In the genomic region with DNA sequence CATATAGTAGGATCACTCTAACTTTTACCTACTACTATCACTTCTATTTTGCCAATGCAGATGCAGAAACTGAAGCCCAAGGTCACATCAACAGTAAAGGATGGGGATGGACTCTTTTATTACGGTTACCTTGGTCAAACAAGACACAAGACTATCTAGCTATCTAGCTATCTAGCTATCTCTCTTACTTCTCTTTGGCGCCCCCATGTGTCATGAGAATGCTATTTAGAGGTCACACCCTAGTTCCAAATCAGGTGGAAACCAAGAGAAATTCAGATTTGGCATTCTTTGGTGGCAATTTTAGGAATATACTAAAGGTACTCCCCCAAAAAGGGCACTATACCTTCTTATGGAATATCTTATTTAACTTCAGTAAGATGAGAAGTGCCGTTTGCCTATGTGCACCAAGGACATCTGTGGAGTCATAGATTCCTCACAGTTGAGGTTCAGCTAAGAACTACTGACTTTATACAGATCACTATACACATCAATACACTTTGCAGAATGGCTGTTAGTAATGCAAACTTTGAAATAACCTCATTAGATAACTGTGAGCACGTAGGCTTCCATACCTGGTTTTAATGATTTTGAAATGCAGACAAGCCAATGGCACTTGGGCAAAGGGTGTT, we compare ENCODE assay signal across 8 cellular contexts. TPM values are rescaled to one million over a fixed set of nuclear protein-coding genes. Genes with fewer than 3 reads are reported as not detected.
DNase-seq lines count a peak whose midpoint lies in the region; ATAC-seq and TF ChIP-seq lines count a peak whose summit lies in the region.

No MANE protein-coding gene starts in this region.

- H3K4me1 ChIP-seq in Karpas-422 (ENCODE audit: low read length) (no peaks in the 10 kb centered on the region), colonic mucosa (no peaks in the 10 kb centered on the region)

- H3K36me3 ChIP-seq in Karpas-422 (ENCODE audit: insufficient read depth, low read length): no peaks in the 10 kb centered on the region
- H3K36me3 ChIP-seq in colonic mucosa: no peaks in the 10 kb centered on the region

- no peaks in the 10 kb centered on the region for H3K79me2 ChIP-seq in Karpas-422 (ENCODE audit: low read length)

- no peaks in the 10 kb centered on the region for H3K9me3 Mint-ChIP-seq in nephron progenitor cell

- H3K4me2 ChIP-seq in Karpas-422 (ENCODE audit: low read depth, low read length, poor library complexity, severe bottlenecking): no peak overlapping the region

- H3K4me3 ChIP-seq in Karpas-422 (ENCODE audit: low read length): no peak overlapping the region
- no peak overlapping the region for H3K4me3 ChIP-seq in colonic mucosa

- H3K9me2 ChIP-seq in Karpas-422 (replicated peaks; ENCODE audit: insufficient read depth, low read length): no peaks in the 10 kb centered on the region

- peak; percentile 37 for TF ChIP-seq CTCF in colonic mucosa (IDR thresholded peaks at IDR 0.05)
- TF ChIP-seq CTCF in nephron progenitor cell (IDR thresholded peaks at IDR 0.05): peak; percentile 63

- no peaks in the 10 kb centered on the region for H3K36me3 Mint-ChIP-seq in nephron progenitor cell (ENCODE audit: low read depth)

- H3K9me3 ChIP-seq in Karpas-422 (ENCODE audit: low read length): no peaks in the 10 kb centered on the region
- H3K9me3 ChIP-seq in colonic mucosa: no peaks in the 10 kb centered on the region

- peaks cover 5% of the 10 kb centered on the region for H3K4me1 Mint-ChIP-seq in nephron progenitor cell

- ATAC-seq in GM21447 (IDR thresholded peaks at IDR 0.05; ENCODE audit: unreplicated experiment) (no peak), HG02642 (IDR thresholded peaks at IDR 0.05; ENCODE audit: poor library complexity, unreplicated experiment) (no peak)

- no peak overlapping the region for H3K4me3 Mint-ChIP-seq in nephron progenitor cell

- no peaks in the 10 kb centered on the region for H3K27me3 ChIP-seq in Karpas-422 (ENCODE audit: low read length)
- H3K27me3 ChIP-seq in colonic mucosa: no peaks in the 10 kb centered on the region

- DNase-seq in A172 (ENCODE audit: low spot score) (peak; percentile 22), EL (peak; percentile 23), Karpas-422 (peak; percentile 84), T follicular helper cell (ENCODE audit: low read depth) (peak; percentile 40), colonic mucosa (peak; percentile 73), nephron progenitor cell (peak; percentile 65)

- no peaks in the 10 kb centered on the region for H4K20me1 ChIP-seq in Karpas-422 (ENCODE audit: insufficient read depth, low read depth, low read length)

- H2AFZ ChIP-seq in Karpas-422 (ENCODE audit: low read length): no peak overlapping the region

- H3K27ac Mint-ChIP-seq in nephron progenitor cell: no peak overlapping the region

- H3K27ac ChIP-seq in Karpas-422 (ENCODE audit: low read length) (no peak overlapping the region), colonic mucosa (no peak overlapping the region)

- H3K9ac ChIP-seq in Karpas-422 (ENCODE audit: low read length) (no peak overlapping the region), colonic mucosa (ENCODE audit: low read depth in 2 of 2, low read length in 2 of 2) (no peak overlapping the region)

- intact Hi-C loops in colonic mucosa (cut with DNase I): loop anchor here (10.0 kb wide), 1 partner anchor 570 kb away; a partner anchor contains a TSS

- peaks cover 5% of the 10 kb centered on the region for H3K27me3 Mint-ChIP-seq in nephron progenitor cell (ENCODE audit: low read depth, poor library complexity)

RNA-seq across cellular contexts. Expression of a gene that starts 6.7 kb away (rescaled TPM):
- total RNA-seq in A172 (2014; rRNA removed; shearing (Covaris generic)): not detected in 2 replicates
- total RNA-seq in Karpas-422 (2014; rRNA removed; shearing (Covaris generic); ENCODE audit: low replicate concordance): not detected in 2 replicates
- under 1 TPM in 1 of 2 donors, not detected in 1; 0.07 TPM for total RNA-seq in colonic mucosa

Comparison
In these comparisons a context has a peak if more than half of its experiments do, and no peak if none do; other contexts are left out.
1. DNase-seq: peak in every context shown above with its lines; median percentile 84 in Karpas-422; 73 in colonic mucosa; 65 in nephron progenitor cell; 40 in T follicular helper cell; 23 in EL; 22 in A172.